9 cellular contexts compared by ENCODE assay signal in the genomic region with DNA sequence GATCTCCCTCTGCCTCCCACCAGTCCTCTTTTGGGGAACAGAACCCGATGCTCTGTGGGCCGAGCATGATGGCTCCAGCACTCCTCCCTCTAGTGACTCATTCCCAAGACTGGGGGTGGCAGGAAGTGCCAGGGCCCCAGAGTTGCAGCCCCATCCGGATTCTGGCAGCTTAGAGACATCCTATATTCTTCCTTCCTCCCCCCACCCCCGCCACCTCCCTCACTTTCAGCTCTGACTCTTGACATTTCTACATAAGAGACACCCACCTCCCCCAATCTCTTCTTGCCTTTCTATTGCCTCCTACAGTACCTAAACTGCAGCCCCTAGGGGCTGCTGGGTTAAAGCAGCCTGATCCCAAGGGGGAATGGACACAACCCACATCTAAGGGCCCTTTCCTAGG. TPM values are rescaled to one million over a fixed set of nuclear protein-coding genes. Genes with fewer than 3 reads are reported as not detected.
A peak's percentile ranks its signal among the peaks of the same experiment; 100 is the strongest.
DNase-seq lines count a peak whose midpoint lies in the region; ATAC-seq and TF ChIP-seq lines count a peak whose summit lies in the region.
"Had no signal": no experiment of that assay in that cellular context is flagged by ENCODE, and none has a peak within 500 bp of the region (broad histone marks: within the 10 kb centered on the region; RNA-seq: fewer than 3 reads in every experiment).

No MANE protein-coding gene starts in this region.

- peaks cover 15% of the 10 kb centered on the region for H3K4me1 Mint-ChIP-seq in WTC11

- H3K4me3 ChIP-seq in HL-60 (replicated peaks; ENCODE audit: insufficient read depth, low read length): no peak overlapping the region
- H3K4me3 ChIP-seq in fibroblast of mammary gland (ENCODE audit: control insufficient read depth, low read depth, low read length): no peak overlapping the region
- H3K4me3 ChIP-seq in Karpas-422 (ENCODE audit: low read length): no peak overlapping the region

- H3K4me3 Mint-ChIP-seq in WTC11: no peak overlapping the region

- no peaks in the 10 kb centered on the region for H4K20me1 ChIP-seq in Karpas-422 (ENCODE audit: insufficient read depth, low read depth, low read length)

- H3K27ac ChIP-seq in HL-60 (replicated peaks) (peak overlapping the region; percentile 35; the same call in 1 of the 2 replicates), Karpas-422 (ENCODE audit: low read length) (no peak overlapping the region)
- H3K27ac ChIP-seq: KMS-11 had no signal

- no peaks in the 10 kb centered on the region for H3K27me3 Mint-ChIP-seq in WTC11 (ENCODE audit: low read depth)

- no peak overlapping the region for H3K9ac ChIP-seq in Karpas-422 (ENCODE audit: low read length)
- H3K9ac ChIP-seq: KMS-11 had no signal

- H3K9me3 Mint-ChIP-seq in WTC11: no peaks in the 10 kb centered on the region

- no peak overlapping the region for H3K4me2 ChIP-seq in Karpas-422 (ENCODE audit: low read depth, low read length, poor library complexity, severe bottlenecking)
- H3K4me2 ChIP-seq: KMS-11 had no signal

- H3K9me3 ChIP-seq in Karpas-422 (ENCODE audit: low read length): no peaks in the 10 kb centered on the region

- H3K27ac Mint-ChIP-seq in WTC11: no peak overlapping the region

- no peaks in the 10 kb centered on the region for H3K36me3 ChIP-seq in Karpas-422 (ENCODE audit: insufficient read depth, low read length)

- DNase-seq in HL-60 (ENCODE audit: low read depth in 1 of 2, low spot score in 1 of 2): peak; percentile 50 to 58
- peak; percentile 12 for DNase-seq in WTC11 (ENCODE audit: low spot score)
- peak; percentile 52 for DNase-seq in fibroblast of mammary gland (ENCODE audit: low read depth)
- peak; percentile 18 for DNase-seq in stimulated activated CD8-positive, alpha-beta memory T cell treated with anti-CD3 and anti-CD28 coated beads, Interleukin-15, amount 100 ng/mL, for 24 hours (ENCODE audit: low read depth)
- DNase-seq in Karpas-422: no peak
- DNase-seq in NCI-H446 (lab: John Stamatoyannopoulos, UW): no peak
- DNase-seq in NCI-H524 (lab: John Stamatoyannopoulos, UW): no peak

- peak; percentile 72 for ATAC-seq in WTC11
- no peak for ATAC-seq in HG02938 (IDR thresholded peaks at IDR 0.05; ENCODE audit: unreplicated experiment)

- no peak overlapping the region for H2AFZ ChIP-seq in Karpas-422 (ENCODE audit: low read length)

- no peaks in the 10 kb centered on the region for H3K79me2 ChIP-seq in Karpas-422 (ENCODE audit: low read length)

- no peaks in the 10 kb centered on the region for H3K9me2 ChIP-seq in Karpas-422 (replicated peaks; ENCODE audit: insufficient read depth, low read length)

- TF ChIP-seq CTCF in HL-60 (IDR thresholded peaks at IDR 0.05; ENCODE audit: insufficient read depth, low read length) (no peak), WTC11 (IDR thresholded peaks at IDR 0.05) (no peak), fibroblast of mammary gland (conservative IDR thresholded peaks at IDR 0.05; ENCODE audit: control insufficient read depth, insufficient read depth, low read depth, low read length) (no peak)

- no peaks in the 10 kb centered on the region for H3K36me3 Mint-ChIP-seq in WTC11

- POLR2A ChIA-PET in WTC11 (lab: Charles Lee): interaction anchor here (0.6 kb wide), 1 partner anchor 32 kb away, joined by 3 read pairs; no protein-coding TSS in a partner anchor

- no peaks in the 10 kb centered on the region for H3K27me3 ChIP-seq in HL-60 (ENCODE audit: insufficient read depth, poor library complexity, severe bottlenecking)
- H3K27me3 ChIP-seq in Karpas-422 (ENCODE audit: low read length): no peaks in the 10 kb centered on the region

- CTCF ChIA-PET in WTC11 (lab: Charles Lee): interaction anchor here (1.2 kb wide), 1 partner anchor 207 kb away, joined by 4 read pairs; no protein-coding TSS in a partner anchor

- no peaks in the 10 kb centered on the region for H3K4me1 ChIP-seq in Karpas-422 (ENCODE audit: low read length)

TF ChIP-seq in WTC11, 78 proteins besides CTCF, POLR2A, EP300 and RAD21 (continues in another document):
- no peak for TF ChIP-seq NFATC4 (CRISPR knock-in tag; IDR thresholded peaks at IDR 0.05)
- TF ChIP-seq, protein P1, sequence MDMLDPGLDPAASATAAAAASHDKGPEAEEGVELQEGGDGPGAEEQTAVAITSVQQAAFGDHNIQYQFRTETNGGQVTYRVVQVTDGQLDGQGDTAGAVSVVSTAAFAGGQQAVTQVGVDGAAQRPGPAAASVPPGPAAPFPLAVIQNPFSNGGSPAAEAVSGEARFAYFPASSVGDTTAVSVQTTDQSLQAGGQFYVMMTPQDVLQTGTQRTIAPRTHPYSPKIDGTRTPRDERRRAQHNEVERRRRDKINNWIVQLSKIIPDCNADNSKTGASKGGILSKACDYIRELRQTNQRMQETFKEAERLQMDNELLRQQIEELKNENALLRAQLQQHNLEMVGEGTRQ (CRISPR knock-in tag; IDR thresholded peaks at IDR 0.05): no peak
- TF ChIP-seq, protein P2, sequence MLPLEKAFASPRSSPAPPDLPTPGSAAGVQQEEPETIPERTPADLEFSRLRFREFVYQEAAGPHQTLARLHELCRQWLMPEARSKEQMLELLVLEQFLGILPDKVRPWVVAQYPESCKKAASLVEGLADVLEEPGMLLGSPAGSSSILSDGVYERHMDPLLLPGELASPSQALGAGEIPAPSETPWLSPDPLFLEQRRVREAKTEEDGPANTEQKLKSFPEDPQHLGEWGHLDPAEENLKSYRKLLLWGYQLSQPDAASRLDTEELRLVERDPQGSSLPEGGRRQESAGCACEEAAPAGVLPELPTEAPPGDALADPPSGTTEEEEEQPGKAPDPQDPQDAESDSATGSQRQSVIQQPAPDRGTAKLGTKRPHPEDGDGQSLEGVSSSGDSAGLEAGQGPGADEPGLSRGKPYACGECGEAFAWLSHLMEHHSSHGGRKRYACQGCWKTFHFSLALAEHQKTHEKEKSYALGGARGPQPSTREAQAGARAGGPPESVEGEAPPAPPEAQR (CRISPR knock-in tag; IDR thresholded peaks at IDR 0.05): no peak
- no peak for TF ChIP-seq ZNF317 (CRISPR knock-in tag; IDR thresholded peaks at IDR 0.05; ENCODE audit: borderline replicate concordance, low read depth)
- no peak for TF ChIP-seq MYBL2 (CRISPR knock-in tag; IDR thresholded peaks at IDR 0.05)
- no peak for TF ChIP-seq SOX15 (CRISPR knock-in tag; IDR thresholded peaks at IDR 0.05)
- TF ChIP-seq CREB1 (CRISPR knock-in tag; IDR thresholded peaks at IDR 0.05): no peak
- no peak for TF ChIP-seq GABPB1 (CRISPR knock-in tag; IDR thresholded peaks at IDR 0.05)
- TF ChIP-seq, protein P3, sequence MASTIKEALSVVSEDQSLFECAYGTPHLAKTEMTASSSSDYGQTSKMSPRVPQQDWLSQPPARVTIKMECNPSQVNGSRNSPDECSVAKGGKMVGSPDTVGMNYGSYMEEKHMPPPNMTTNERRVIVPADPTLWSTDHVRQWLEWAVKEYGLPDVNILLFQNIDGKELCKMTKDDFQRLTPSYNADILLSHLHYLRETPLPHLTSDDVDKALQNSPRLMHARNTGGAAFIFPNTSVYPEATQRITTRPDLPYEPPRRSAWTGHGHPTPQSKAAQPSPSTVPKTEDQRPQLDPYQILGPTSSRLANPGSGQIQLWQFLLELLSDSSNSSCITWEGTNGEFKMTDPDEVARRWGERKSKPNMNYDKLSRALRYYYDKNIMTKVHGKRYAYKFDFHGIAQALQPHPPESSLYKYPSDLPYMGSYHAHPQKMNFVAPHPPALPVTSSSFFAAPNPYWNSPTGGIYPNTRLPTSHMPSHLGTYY (CRISPR knock-in tag; IDR thresholded peaks at IDR 0.05): no peak
- TF ChIP-seq, protein P4, sequence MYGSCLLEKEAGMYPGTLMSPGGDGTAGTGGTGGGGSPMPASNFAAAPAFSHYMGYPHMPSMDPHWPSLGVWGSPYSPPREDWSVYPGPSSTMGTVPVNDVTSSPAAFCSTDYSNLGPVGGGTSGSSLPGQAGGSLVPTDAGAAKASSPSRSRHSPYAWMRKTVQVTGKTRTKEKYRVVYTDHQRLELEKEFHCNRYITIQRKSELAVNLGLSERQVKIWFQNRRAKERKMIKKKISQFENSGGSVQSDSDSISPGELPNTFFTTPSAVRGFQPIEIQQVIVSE (CRISPR knock-in tag; IDR thresholded peaks at IDR 0.05; ENCODE audit: borderline replicate concordance): no peak
- TF ChIP-seq, protein P5, sequence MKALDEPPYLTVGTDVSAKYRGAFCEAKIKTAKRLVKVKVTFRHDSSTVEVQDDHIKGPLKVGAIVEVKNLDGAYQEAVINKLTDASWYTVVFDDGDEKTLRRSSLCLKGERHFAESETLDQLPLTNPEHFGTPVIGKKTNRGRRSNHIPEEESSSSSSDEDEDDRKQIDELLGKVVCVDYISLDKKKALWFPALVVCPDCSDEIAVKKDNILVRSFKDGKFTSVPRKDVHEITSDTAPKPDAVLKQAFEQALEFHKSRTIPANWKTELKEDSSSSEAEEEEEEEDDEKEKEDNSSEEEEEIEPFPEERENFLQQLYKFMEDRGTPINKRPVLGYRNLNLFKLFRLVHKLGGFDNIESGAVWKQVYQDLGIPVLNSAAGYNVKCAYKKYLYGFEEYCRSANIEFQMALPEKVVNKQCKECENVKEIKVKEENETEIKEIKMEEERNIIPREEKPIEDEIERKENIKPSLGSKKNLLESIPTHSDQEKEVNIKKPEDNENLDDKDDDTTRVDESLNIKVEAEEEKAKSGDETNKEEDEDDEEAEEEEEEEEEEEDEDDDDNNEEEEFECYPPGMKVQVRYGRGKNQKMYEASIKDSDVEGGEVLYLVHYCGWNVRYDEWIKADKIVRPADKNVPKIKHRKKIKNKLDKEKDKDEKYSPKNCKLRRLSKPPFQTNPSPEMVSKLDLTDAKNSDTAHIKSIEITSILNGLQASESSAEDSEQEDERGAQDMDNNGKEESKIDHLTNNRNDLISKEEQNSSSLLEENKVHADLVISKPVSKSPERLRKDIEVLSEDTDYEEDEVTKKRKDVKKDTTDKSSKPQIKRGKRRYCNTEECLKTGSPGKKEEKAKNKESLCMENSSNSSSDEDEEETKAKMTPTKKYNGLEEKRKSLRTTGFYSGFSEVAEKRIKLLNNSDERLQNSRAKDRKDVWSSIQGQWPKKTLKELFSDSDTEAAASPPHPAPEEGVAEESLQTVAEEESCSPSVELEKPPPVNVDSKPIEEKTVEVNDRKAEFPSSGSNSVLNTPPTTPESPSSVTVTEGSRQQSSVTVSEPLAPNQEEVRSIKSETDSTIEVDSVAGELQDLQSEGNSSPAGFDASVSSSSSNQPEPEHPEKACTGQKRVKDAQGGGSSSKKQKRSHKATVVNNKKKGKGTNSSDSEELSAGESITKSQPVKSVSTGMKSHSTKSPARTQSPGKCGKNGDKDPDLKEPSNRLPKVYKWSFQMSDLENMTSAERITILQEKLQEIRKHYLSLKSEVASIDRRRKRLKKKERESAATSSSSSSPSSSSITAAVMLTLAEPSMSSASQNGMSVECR (CRISPR knock-in tag; IDR thresholded peaks at IDR 0.05; ENCODE audit: borderline replicate concordance): no peak
- TF ChIP-seq, protein P6, sequence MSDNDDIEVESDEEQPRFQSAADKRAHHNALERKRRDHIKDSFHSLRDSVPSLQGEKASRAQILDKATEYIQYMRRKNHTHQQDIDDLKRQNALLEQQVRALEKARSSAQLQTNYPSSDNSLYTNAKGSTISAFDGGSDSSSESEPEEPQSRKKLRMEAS (CRISPR knock-in tag; IDR thresholded peaks at IDR 0.05): no peak

RNA-seq across cellular contexts. Expression of a gene that starts 47.1 kb away (rescaled TPM):
- total RNA-seq in WTC11 (2021): 228 to 290 TPM (median 233 TPM) in 3 replicates
- total RNA-seq in Karpas-422 (2014; rRNA removed; shearing (Covaris generic); ENCODE audit: low replicate concordance): 188 and 245 TPM in 2 replicates

RNA-seq across cellular contexts. Expression of a gene that starts 48.2 kb away (rescaled TPM):
- 10.7 to 14.0 TPM (median 10.7 TPM) in 3 replicates for total RNA-seq in WTC11 (2021)
- total RNA-seq in Karpas-422 (2014; rRNA removed; shearing (Covaris generic); ENCODE audit: low replicate concordance): 10.7 and 21.8 TPM in 2 replicates

Comparison
In these comparisons a context has a peak if more than half of its experiments do, and no peak if none do; other contexts are left out.
1. DNase-seq: peak in HL-60 (2 of 2), WTC11 (single experiment), fibroblast of mammary gland (single experiment) and stimulated activated CD8-positive, alpha-beta memory T cell treated with anti-CD3 and anti-CD28 coated beads, Interleukin-15, amount 100 ng/mL, for 24 hours (single experiment); none in Karpas-422 (single experiment), NCI-H446 (0 of 2) and NCI-H524 (0 of 2).